In genomic region chr2:211225784-211226183, GRCh38 we compare ENCODE assay signal across 24 cellular contexts.
"Had no signal": no experiment of that assay in that cellular context is flagged by ENCODE, and none has a peak within 500 bp of the region (broad histone marks: within the 10 kb centered on the region; RNA-seq: fewer than 3 reads in every experiment).

No MANE protein-coding gene starts in this region.

- H3K27me3 ChIP-seq: colonic mucosa, esophagus squamous epithelium, gastrocnemius medialis, heart right ventricle, left lung had no signal

- H3K27ac ChIP-seq: colonic mucosa, epithelial cell of prostate, esophagus squamous epithelium, gastrocnemius medialis, heart right ventricle, left lung, lower lobe of right lung had no signal

- H3K36me3 ChIP-seq: colonic mucosa, esophagus squamous epithelium, gastrocnemius medialis, heart right ventricle, left lung, lower lobe of right lung had no signal

- H3K27ac Mint-ChIP-seq: dendritic cell treated with granulocyte-macrophage colony-stimulating factor and Interleukin-4, amounts not matched to agents 40 ng/mL and 50 ng/mL, for 4 days; effector memory CD8-positive, alpha-beta T cell; endodermal cell; naive thymus-derived CD4-positive, alpha-beta T cell had no signal

- H3K4me3 Mint-ChIP-seq: dendritic cell treated with granulocyte-macrophage colony-stimulating factor and Interleukin-4, amounts not matched to agents 40 ng/mL and 50 ng/mL, for 4 days; effector memory CD8-positive, alpha-beta T cell; endodermal cell; naive thymus-derived CD4-positive, alpha-beta T cell had no signal

- H3K4me1 Mint-ChIP-seq: endodermal cell; naive thymus-derived CD4-positive, alpha-beta T cell had no signal

- H3K4me3 ChIP-seq: colonic mucosa, esophagus squamous epithelium, gastrocnemius medialis, heart right ventricle, left lung, lower lobe of right lung had no signal

- H3K4me1 ChIP-seq: colonic mucosa, esophagus squamous epithelium, gastrocnemius medialis, heart right ventricle, left lung, lower lobe of right lung had no signal

- ATAC-seq: effector memory CD8-positive, alpha-beta T cell; esophagus mucosa; gastrocnemius medialis; heart right ventricle; left cardiac atrium; left lung; left ventricle myocardium superior; lower lobe of right lung; naive thymus-derived CD4-positive, alpha-beta T cell had no signal

- DNase-seq: colonic mucosa; cortex of kidney; effector CD8-positive, alpha-beta T cell; effector memory CD8-positive, alpha-beta T cell; endodermal cell; erythroblast; esophagus squamous epithelium; foreskin fibroblast; foreskin melanocyte; gastrocnemius medialis; glutamatergic neuron; head of caudate nucleus; heart right ventricle; hippocampal formation; left cardiac atrium; left lung; left ventricle myocardium superior; lower lobe of right lung; mesenchymal stem cell; midbrain; naive thymus-derived CD4-positive, alpha-beta T cell had no signal

- H3K27me3 Mint-ChIP-seq: dendritic cell treated with granulocyte-macrophage colony-stimulating factor and Interleukin-4, amounts not matched to agents 40 ng/mL and 50 ng/mL, for 4 days; effector memory CD8-positive, alpha-beta T cell; naive thymus-derived CD4-positive, alpha-beta T cell had no signal

- H3K9me3 ChIP-seq: colonic mucosa, esophagus squamous epithelium, gastrocnemius medialis, lower lobe of right lung had no signal

- H3K36me3 Mint-ChIP-seq: naive thymus-derived CD4-positive, alpha-beta T cell had no signal

- H3K9me3 Mint-ChIP-seq: endodermal cell had no signal
